ENCODE assay signal across 8 cellular contexts in the genomic region with DNA sequence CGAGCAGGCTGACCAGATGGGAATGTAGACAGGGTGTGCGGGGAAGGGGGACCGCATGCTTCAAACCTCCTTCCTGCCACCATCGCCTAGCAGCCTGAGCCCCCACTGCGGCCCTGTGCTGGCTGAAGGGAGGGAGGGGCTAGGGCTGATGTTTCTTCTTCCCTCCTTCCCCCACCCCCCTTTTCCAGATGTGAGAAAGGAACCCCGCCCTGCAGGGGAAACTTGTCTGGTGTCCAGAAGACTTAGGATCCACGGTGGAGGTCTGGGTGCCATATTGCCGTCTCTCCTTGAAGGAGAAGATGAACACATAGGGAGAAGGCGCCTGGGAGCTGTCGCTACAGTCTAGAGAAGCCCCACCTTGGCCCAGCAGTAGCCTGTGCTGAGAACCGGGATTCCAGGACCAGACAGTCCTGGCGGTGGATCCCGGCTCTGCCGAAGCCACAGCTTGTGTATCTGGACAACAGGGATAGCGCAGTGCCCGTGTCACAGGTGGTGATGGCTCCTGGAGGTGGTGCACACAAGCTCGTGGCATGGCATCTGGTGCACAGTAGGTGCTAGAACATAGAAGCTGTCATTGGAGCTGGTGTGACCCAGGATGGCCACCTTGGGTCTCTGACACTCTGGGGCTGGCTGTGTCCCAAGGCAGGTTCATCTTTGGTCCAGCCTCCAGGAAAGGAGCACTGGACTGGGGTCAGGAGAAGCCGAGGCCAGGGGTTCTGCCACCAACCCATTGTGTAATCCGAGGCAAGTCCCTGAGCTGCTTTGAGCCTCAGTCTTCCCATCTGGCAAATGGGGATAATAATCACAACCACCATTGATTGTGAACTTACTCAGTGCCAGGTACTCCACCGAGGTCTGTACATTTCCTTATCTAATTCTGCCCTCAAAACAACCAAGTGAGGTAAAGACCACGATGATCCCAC.
A peak's percentile ranks its signal among the peaks of the same experiment; 100 is the strongest.
DNase-seq lines count a peak whose midpoint lies in the region; ATAC-seq and TF ChIP-seq lines count a peak whose summit lies in the region.

No MANE protein-coding gene starts in this region.

- H3K36me3 ChIP-seq in mucosa of rectum (ENCODE audit: control insufficient read depth in 2 of 2, insufficient read depth in 2 of 2, low read length in 2 of 2) (no peaks in the 10 kb centered on the region), thyroid gland (no peaks in the 10 kb centered on the region)

- no peaks in the 10 kb centered on the region for H3K27me3 ChIP-seq in mucosa of rectum (ENCODE audit: control insufficient read depth in 2 of 2, insufficient read depth in 2 of 2, low read length in 2 of 2)
- H3K27me3 ChIP-seq in thyroid gland = no peaks in the 10 kb centered on the region

- H3K9me3 ChIP-seq in mucosa of rectum (ENCODE audit: control insufficient read depth in 2 of 2, low read length in 2 of 2) (no peaks in the 10 kb centered on the region), thyroid gland (no peaks in the 10 kb centered on the region)

- H3K27ac ChIP-seq in cingulate gyrus (ENCODE audit: low read depth, low read length) (peak overlapping the region; percentile 99), mucosa of rectum (ENCODE audit: low read depth in 2 of 2, low read length in 2 of 2) (peak overlapping the region; percentile 96 to 97), thyroid gland (peak overlapping the region; percentile 99 to 100 (median 100))

- H3K4me1 Mint-ChIP-seq in activated CD4-positive, alpha-beta T cell treated with anti-CD3 and anti-CD28 coated beads, Interleukin-2, amount 10 ng/mL, durations not matched to agents 24 days and 14 days = peaks cover 17% of the 10 kb centered on the region

- H3K4me1 ChIP-seq in mucosa of rectum (ENCODE audit: control insufficient read depth in 2 of 2, insufficient read depth in 2 of 2, low read length in 2 of 2) (peaks cover 16 to 26% of the 10 kb centered on the region in 2 donors), thyroid gland (peaks cover 22 to 25% of the 10 kb centered on the region in 2 donors)

- peak overlapping the region in 1 of 2 donors; percentile 100 for H3K9ac ChIP-seq in mucosa of rectum (ENCODE audit: low read depth in 1 of 2, low read length in 2 of 2)

- H3K4me3 ChIP-seq in mucosa of rectum (ENCODE audit: low read length in 2 of 2) (no peak overlapping the region), thyroid gland (replicated peaks in 1 of 3) (no peak overlapping the region)

- H3K9me3 Mint-ChIP-seq in activated CD4-positive, alpha-beta T cell treated with anti-CD3 and anti-CD28 coated beads, Interleukin-2, amount 10 ng/mL, durations not matched to agents 24 days and 14 days = peaks cover 7% of the 10 kb centered on the region

- no peak for DNase-seq in activated CD4-positive, alpha-beta T cell treated with anti-CD3 and anti-CD28 coated beads, Interleukin-2, amount 10 ng/mL, durations not matched to agents 24 days and 14 days
- DNase-seq in activated CD4-positive, alpha-beta T cell treated with anti-CD3 and anti-CD28 coated beads, Interleukin-2, amount 50 U/mL, for 4 hours = no peak
- DNase-seq in thyroid gland (no peak), hypothalamus (lab: John Stamatoyannopoulos, UW) (no peak)
- no peak for DNase-seq in stimulated activated CD4-positive, alpha-beta T cell treated with anti-CD3 and anti-CD28 coated beads, Interleukin-4, amount 100 ng/mL, for 4 hours

- WGBS in thyroid gland, 2 donors = 82 to 85% methylated on average over 19 of the region's 21 CpGs

- TF ChIP-seq CTCF in thyroid gland (IDR thresholded peaks at IDR 0.05) = no peak

- no peaks in the 10 kb centered on the region for H3K27me3 Mint-ChIP-seq in activated CD4-positive, alpha-beta T cell treated with anti-CD3 and anti-CD28 coated beads, Interleukin-2, amount 10 ng/mL, durations not matched to agents 24 days and 14 days

- TF ChIP-seq POLR2A in thyroid gland (IDR thresholded peaks at IDR 0.05) = no peak

- no peak overlapping the region for H3K4me3 Mint-ChIP-seq in activated CD4-positive, alpha-beta T cell treated with anti-CD3 and anti-CD28 coated beads, Interleukin-2, amount 10 ng/mL, durations not matched to agents 24 days and 14 days

- H3K27ac Mint-ChIP-seq in activated CD4-positive, alpha-beta T cell treated with anti-CD3 and anti-CD28 coated beads, Interleukin-2, amount 10 ng/mL, durations not matched to agents 24 days and 14 days = peak overlapping the region; percentile 11

- intact Hi-C loops in activated CD4-positive, alpha-beta T cell treated with anti-CD3 and anti-CD28 coated beads, Interleukin-2, amount 10 ng/mL, durations not matched to agents 24 days and 14 days (cut with micrococcal nuclease) = no loop called here
- intact Hi-C loops in thyroid gland (cut with DNase I) = no loop called here

- H3K36me3 Mint-ChIP-seq in activated CD4-positive, alpha-beta T cell treated with anti-CD3 and anti-CD28 coated beads, Interleukin-2, amount 10 ng/mL, durations not matched to agents 24 days and 14 days (ENCODE audit: low read depth) = peaks cover 6% of the 10 kb centered on the region

- ATAC-seq in GM18519 (IDR thresholded peaks at IDR 0.05; ENCODE audit: low FRiP score, unreplicated experiment) = no peak
